In the genomic region with DNA sequence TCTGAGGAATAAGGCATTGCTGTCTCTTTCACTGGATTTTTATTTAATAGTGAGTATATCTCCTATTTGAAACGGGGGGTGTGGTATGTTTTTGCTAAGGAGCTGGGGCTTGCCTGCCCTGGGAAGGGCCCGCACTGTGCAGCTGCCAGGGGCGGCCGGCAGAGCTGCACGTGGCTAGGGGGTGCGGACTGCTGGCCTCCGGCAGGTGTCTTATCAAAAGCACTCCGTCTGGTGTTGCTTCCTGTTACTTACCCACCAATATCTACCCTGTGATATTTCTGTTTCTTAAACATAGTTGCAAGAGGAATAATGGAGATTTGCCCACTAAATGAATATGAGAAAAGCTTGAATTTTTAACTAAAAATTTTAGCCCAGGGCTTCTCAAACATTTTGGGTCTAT, we compare ENCODE assay signal across 1 cellular context.
TF ChIP-seq lines count a peak whose summit lies in the region.

No MANE protein-coding gene starts in this region.

TF ChIP-seq in K562, 482 proteins besides CTCF, POLR2A, EP300 and RAD21 (continued from another document):
- TF ChIP-seq MGA (IDR thresholded peaks at IDR 0.05), result peak; percentile 79
- TF ChIP-seq MYC (IDR thresholded peaks at IDR 0.05; ENCODE audit: low read depth, low read length), result peak; percentile 72
- no peak for TF ChIP-seq MYC (CRISPR knock-in tag; IDR thresholded peaks at IDR 0.05; ENCODE audit: borderline replicate concordance, low read depth)
- no peak for TF ChIP-seq E2F8 (IDR thresholded peaks at IDR 0.05; ENCODE audit: low read depth, partially characterized antibody)
- TF ChIP-seq SRSF9 (IDR thresholded peaks at IDR 0.05; ENCODE audit: borderline replicate concordance, low read depth, low read length), result no peak
- TF ChIP-seq, protein P1, sequence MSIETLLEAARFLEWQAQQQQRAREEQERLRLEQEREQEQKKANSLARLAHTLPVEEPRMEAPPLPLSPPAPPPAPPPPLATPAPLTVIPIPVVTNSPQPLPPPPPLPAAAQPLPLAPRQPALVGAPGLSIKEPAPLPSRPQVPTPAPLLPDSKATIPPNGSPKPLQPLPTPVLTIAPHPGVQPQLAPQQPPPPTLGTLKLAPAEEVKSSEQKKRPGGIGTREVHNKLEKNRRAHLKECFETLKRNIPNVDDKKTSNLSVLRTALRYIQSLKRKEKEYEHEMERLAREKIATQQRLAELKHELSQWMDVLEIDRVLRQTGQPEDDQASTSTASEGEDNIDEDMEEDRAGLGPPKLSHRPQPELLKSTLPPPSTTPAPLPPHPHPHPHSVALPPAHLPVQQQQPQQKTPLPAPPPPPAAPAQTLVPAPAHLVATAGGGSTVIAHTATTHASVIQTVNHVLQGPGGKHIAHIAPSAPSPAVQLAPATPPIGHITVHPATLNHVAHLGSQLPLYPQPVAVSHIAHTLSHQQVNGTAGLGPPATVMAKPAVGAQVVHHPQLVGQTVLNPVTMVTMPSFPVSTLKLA (conservative IDR thresholded peaks at IDR 0.05), result 0 out of 4 replicates have a peak, but pooled peaks have one; percentile 28 to 49
- TF ChIP-seq ZBTB40 (IDR thresholded peaks at IDR 0.05), result peak; percentile 77
- TF ChIP-seq ZBTB40 (CRISPR knock-in tag; IDR thresholded peaks at IDR 0.05), result no peak
- no peak for TF ChIP-seq NR4A1 (CRISPR knock-in tag; IDR thresholded peaks at IDR 0.05)
- no peak for TF ChIP-seq NR4A1 (tag; IDR thresholded peaks at IDR 0.05)
- peak; percentile 63 for TF ChIP-seq CBFA2T3 (IDR thresholded peaks at IDR 0.05)
- TF ChIP-seq GABPA (tag; conservative IDR thresholded peaks at IDR 0.05; ENCODE audit: low read depth), result peak; percentile 64
- 0 out of 2 replicates have a peak, but pooled peaks have one; percentile 16 for TF ChIP-seq NCOA1 (IDR thresholded peaks at IDR 0.05; ENCODE audit: low read depth)
- TF ChIP-seq CBFA2T2 (conservative IDR thresholded peaks at IDR 0.05), result 0 out of 2 replicates have a peak, but pooled peaks have one; percentile 26
- TF ChIP-seq L3MBTL2 (IDR thresholded peaks at IDR 0.05), result peak; percentile 82
- TF ChIP-seq ZBTB11 (CRISPR knock-in tag; IDR thresholded peaks at IDR 0.05), result peak in 2 of 3 experiments; percentile 44 to 95; a peak in 3 of 6 replicates
- TF ChIP-seq TRIM24 (IDR thresholded peaks at IDR 0.05), result peak in 1 of 2 experiments; percentile 57; a peak in 1 of 4 replicates
- no peak for TF ChIP-seq POLR3A (IDR thresholded peaks at IDR 0.05; ENCODE audit: borderline replicate concordance, extremely low read depth, insufficient read depth, insufficient read length)
